Comparison of ENCODE assay signal across 12 cellular contexts in the genomic region with DNA sequence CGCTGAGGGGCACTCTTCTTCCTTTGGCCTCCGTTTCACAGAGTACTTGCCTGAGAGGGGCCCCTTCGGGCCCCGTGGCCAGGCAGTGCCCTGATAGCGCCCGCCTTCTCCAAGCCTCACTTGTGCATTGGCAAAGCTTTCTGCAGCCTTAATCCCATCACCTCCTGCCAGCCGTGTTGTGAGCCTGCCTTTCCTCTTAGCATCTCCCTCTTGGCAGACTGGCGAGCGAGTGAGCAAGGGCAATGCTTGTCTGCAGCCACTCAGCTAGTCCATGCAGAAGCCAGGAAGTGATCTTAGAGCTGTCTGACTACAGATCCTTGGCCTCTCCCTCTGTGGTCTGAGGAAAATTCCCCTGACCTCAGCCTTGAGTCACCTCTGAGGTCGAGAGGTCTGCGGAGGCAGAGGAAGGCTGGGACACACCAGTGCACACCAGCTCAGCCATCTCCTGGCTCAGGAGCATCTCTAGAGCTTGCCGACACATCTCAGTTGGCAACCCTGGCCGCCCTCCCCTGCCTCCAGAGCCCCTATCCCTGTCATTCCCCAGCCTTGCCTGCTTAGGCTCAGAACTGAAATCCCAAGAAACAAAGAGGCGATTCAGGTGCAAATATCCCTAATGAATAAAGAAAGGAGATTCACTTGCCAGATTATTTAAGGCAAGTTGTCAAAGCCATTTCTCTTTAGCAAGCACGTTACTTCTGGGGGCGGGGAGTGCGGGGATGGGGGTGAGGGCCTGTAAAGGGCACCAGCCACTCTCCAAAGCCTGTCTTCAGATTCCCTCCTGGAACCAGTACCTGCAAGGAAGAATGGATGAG.
DNase-seq lines count a peak whose midpoint lies in the region; ATAC-seq and TF ChIP-seq lines count a peak whose summit lies in the region.
"Had no signal": no experiment of that assay in that cellular context is flagged by ENCODE, and none has a peak within 500 bp of the region (broad histone marks: within the 10 kb centered on the region; RNA-seq: fewer than 3 reads in every experiment).

No MANE protein-coding gene starts in this region.

- H3K27ac ChIP-seq in HUES64 (ENCODE audit: low read depth, low read length): peak overlapping the region; percentile 52; the same call in 1 of the 2 replicates
- H3K27ac ChIP-seq in fibroblast of lung (ENCODE audit: insufficient read depth, low read length): no peak overlapping the region
- H3K27ac ChIP-seq in vagina: no peak overlapping the region
- H3K27ac ChIP-seq: dorsolateral prefrontal cortex, PC-9 had no signal

- no peaks in the 10 kb centered on the region for H3K9me3 ChIP-seq in HUES64 (ENCODE audit: insufficient read depth, low read depth, low read length)
- H3K9me3 ChIP-seq in fibroblast of lung (ENCODE audit: control insufficient read depth, insufficient read depth, low read depth, low read length): no peaks in the 10 kb centered on the region
- no peaks in the 10 kb centered on the region for H3K9me3 ChIP-seq in vagina

- H3K36me3 ChIP-seq in HUES64 (ENCODE audit: insufficient read depth, low read length): no peaks in the 10 kb centered on the region
- H3K36me3 ChIP-seq in fibroblast of lung (ENCODE audit: control insufficient read depth, insufficient read depth, low read length): no peaks in the 10 kb centered on the region
- no peaks in the 10 kb centered on the region for H3K36me3 ChIP-seq in vagina

- TF ChIP-seq CTCF in fibroblast of lung (conservative IDR thresholded peaks at IDR 0.05 in 1 of 2, IDR thresholded peaks at IDR 0.05 in 1 of 2; ENCODE audit: low read depth in 1 of 2, low read length in 2 of 2) (no peak), vagina (IDR thresholded peaks at IDR 0.05) (no peak)

- H3K27me3 ChIP-seq in HUES64 (ENCODE audit: insufficient read depth, low read length) (peaks cover 45% of the 10 kb centered on the region), fibroblast of lung (ENCODE audit: control insufficient read depth, insufficient read depth, low read length) (no peaks in the 10 kb centered on the region), vagina (no peaks in the 10 kb centered on the region)

- H3K4me3 ChIP-seq in HUES64 (ENCODE audit: low read length): peak overlapping the region; percentile 39
- H3K4me3 ChIP-seq in fibroblast of lung (replicated peaks in 1 of 4; ENCODE audit: control extremely low read depth in 1 of 4, insufficient read depth in 1 of 4, low read depth in 3 of 4, low read length in 4 of 4): no peak overlapping the region
- no peak overlapping the region for H3K4me3 ChIP-seq in vagina
- H3K4me3 ChIP-seq: dorsolateral prefrontal cortex, PC-9 had no signal

- WGBS in HUES64: 16% methylated on average over 14 of the region's 17 CpGs

- no peaks in the 10 kb centered on the region for H3K79me2 ChIP-seq in fibroblast of lung (ENCODE audit: control insufficient read depth, insufficient read depth, low read length)

- DNase-seq in activated CD4-positive, alpha-beta memory T cell treated with anti-CD3 and anti-CD28 coated beads for 36 hours: peak; percentile 18
- no peak for DNase-seq in activated CD4-positive, alpha-beta memory T cell treated with anti-CD3 and anti-CD28 coated beads, Interleukin-2, amount 10 ng/mL, durations not matched to agents 7 days and 5 days
- DNase-seq in fibroblast of lung (ENCODE audit: low read depth in 2 of 2) (peak; percentile 45 to 51), vagina (ENCODE audit: extremely low spot score in 2 of 2) (no peak)
- DNase-seq in effector CD4-positive, alpha-beta T cell: no peak
- DNase-seq: activated naive CD4-positive, alpha-beta T cell treated with anti-CD3 and anti-CD28 coated beads, Interleukin-2, amount 50 U/mL, for 16 hours; dorsolateral prefrontal cortex; NCI-H146; PC-9 had no signal

- ATAC-seq in stimulated activated memory B cell treated with anti-CD40 and anti-IgM and Interleukin-4, amounts not matched to agents 10 μg/mL and 1 μg/mL and 100 μg/mL, for 72 hours: peak; percentile 64
- no peak for ATAC-seq in HG02678 (IDR thresholded peaks at IDR 0.05; ENCODE audit: unreplicated experiment)

- TF ChIP-seq POLR2A in vagina (IDR thresholded peaks at IDR 0.05): no peak

- no peak overlapping the region for H3K27ac Mint-ChIP-seq in activated CD4-positive, alpha-beta memory T cell treated with anti-CD3 and anti-CD28 coated beads for 36 hours
- H3K27ac Mint-ChIP-seq in activated CD4-positive, alpha-beta memory T cell treated with anti-CD3 and anti-CD28 coated beads, Interleukin-2, amount 10 ng/mL, durations not matched to agents 7 days and 5 days: no peak overlapping the region
- H3K27ac Mint-ChIP-seq in stimulated activated memory B cell treated with anti-CD40 and anti-IgM and Interleukin-4, amounts not matched to agents 10 μg/mL and 1 μg/mL and 100 μg/mL, for 72 hours: no peak overlapping the region

- H3K4me1 ChIP-seq in HUES64 (ENCODE audit: insufficient read depth, low read length) (peaks cover 9% of the 10 kb centered on the region; the same call in 1 of the 2 replicates), fibroblast of lung (ENCODE audit: control insufficient read depth, extremely low read depth, insufficient read depth, low read length) (no peaks in the 10 kb centered on the region), vagina (no peaks in the 10 kb centered on the region)

- no peak overlapping the region for H2AFZ ChIP-seq in fibroblast of lung (ENCODE audit: low read length)
- H2AFZ ChIP-seq: PC-9 had no signal

- no peaks in the 10 kb centered on the region for H3K9me3 Mint-ChIP-seq in activated CD4-positive, alpha-beta memory T cell treated with anti-CD3 and anti-CD28 coated beads for 36 hours
- H3K9me3 Mint-ChIP-seq in activated CD4-positive, alpha-beta memory T cell treated with anti-CD3 and anti-CD28 coated beads, Interleukin-2, amount 10 ng/mL, durations not matched to agents 7 days and 5 days: no peaks in the 10 kb centered on the region
- H3K9me3 Mint-ChIP-seq in stimulated activated memory B cell treated with anti-CD40 and anti-IgM and Interleukin-4, amounts not matched to agents 10 μg/mL and 1 μg/mL and 100 μg/mL, for 72 hours: no peaks in the 10 kb centered on the region

- POLR2A ChIA-PET in activated CD4-positive, alpha-beta memory T cell treated with anti-CD3 and anti-CD28 coated beads for 36 hours (lab: Charles Lee): no interaction called here
- POLR2A ChIA-PET in activated CD4-positive, alpha-beta memory T cell treated with anti-CD3 and anti-CD28 coated beads, Interleukin-2, amount 10 ng/mL, durations not matched to agents 7 days and 5 days (lab: Charles Lee): no interaction called here

- no peaks in the 10 kb centered on the region for H3K27me3 Mint-ChIP-seq in activated CD4-positive, alpha-beta memory T cell treated with anti-CD3 and anti-CD28 coated beads for 36 hours
- H3K27me3 Mint-ChIP-seq in activated CD4-positive, alpha-beta memory T cell treated with anti-CD3 and anti-CD28 coated beads, Interleukin-2, amount 10 ng/mL, durations not matched to agents 7 days and 5 days: no peaks in the 10 kb centered on the region
- H3K27me3 Mint-ChIP-seq in stimulated activated memory B cell treated with anti-CD40 and anti-IgM and Interleukin-4, amounts not matched to agents 10 μg/mL and 1 μg/mL and 100 μg/mL, for 72 hours: peaks cover 11% of the 10 kb centered on the region

- CTCF ChIA-PET in activated CD4-positive, alpha-beta memory T cell treated with anti-CD3 and anti-CD28 coated beads for 36 hours (lab: Charles Lee): no interaction called here
- CTCF ChIA-PET in activated CD4-positive, alpha-beta memory T cell treated with anti-CD3 and anti-CD28 coated beads, Interleukin-2, amount 10 ng/mL, durations not matched to agents 7 days and 5 days (lab: Charles Lee): interaction anchor here (0.6 to 0.7 kb wide), 2 partner anchors 23 to 724 kb away, joined by 3 to 5 read pairs; no protein-coding TSS in a partner anchor

- intact Hi-C loops in activated CD4-positive, alpha-beta memory T cell treated with anti-CD3 and anti-CD28 coated beads for 36 hours (cut with micrococcal nuclease): no loop called here
- intact Hi-C loops in vagina (cut with DNase I): no loop called here

- no peaks in the 10 kb centered on the region for H3K4me1 Mint-ChIP-seq in activated CD4-positive, alpha-beta memory T cell treated with anti-CD3 and anti-CD28 coated beads for 36 hours (ENCODE audit: low read depth)
- H3K4me1 Mint-ChIP-seq in activated CD4-positive, alpha-beta memory T cell treated with anti-CD3 and anti-CD28 coated beads, Interleukin-2, amount 10 ng/mL, durations not matched to agents 7 days and 5 days: no peaks in the 10 kb centered on the region
- H3K4me1 Mint-ChIP-seq in stimulated activated memory B cell treated with anti-CD40 and anti-IgM and Interleukin-4, amounts not matched to agents 10 μg/mL and 1 μg/mL and 100 μg/mL, for 72 hours: no peaks in the 10 kb centered on the region

- H3K36me3 Mint-ChIP-seq in activated CD4-positive, alpha-beta memory T cell treated with anti-CD3 and anti-CD28 coated beads for 36 hours: no peaks in the 10 kb centered on the region
- H3K36me3 Mint-ChIP-seq in activated CD4-positive, alpha-beta memory T cell treated with anti-CD3 and anti-CD28 coated beads, Interleukin-2, amount 10 ng/mL, durations not matched to agents 7 days and 5 days (ENCODE audit: low read depth): no peaks in the 10 kb centered on the region
- no peaks in the 10 kb centered on the region for H3K36me3 Mint-ChIP-seq in stimulated activated memory B cell treated with anti-CD40 and anti-IgM and Interleukin-4, amounts not matched to agents 10 μg/mL and 1 μg/mL and 100 μg/mL, for 72 hours

- H4K20me1 ChIP-seq in fibroblast of lung (ENCODE audit: control insufficient read depth, extremely low read depth, insufficient read depth, low read length): no peaks in the 10 kb centered on the region

- H3K9ac ChIP-seq in HUES64 (ENCODE audit: low read depth, low read length) (no peak overlapping the region), fibroblast of lung (ENCODE audit: insufficient read depth, low read length) (no peak overlapping the region)

- no peak overlapping the region for H3K4me3 Mint-ChIP-seq in activated CD4-positive, alpha-beta memory T cell treated with anti-CD3 and anti-CD28 coated beads for 36 hours
- H3K4me3 Mint-ChIP-seq in activated CD4-positive, alpha-beta memory T cell treated with anti-CD3 and anti-CD28 coated beads, Interleukin-2, amount 10 ng/mL, durations not matched to agents 7 days and 5 days: no peak overlapping the region
- H3K4me3 Mint-ChIP-seq in stimulated activated memory B cell treated with anti-CD40 and anti-IgM and Interleukin-4, amounts not matched to agents 10 μg/mL and 1 μg/mL and 100 μg/mL, for 72 hours: no peak overlapping the region

- no peak overlapping the region for H3K4me2 ChIP-seq in fibroblast of lung (ENCODE audit: extremely low read depth, insufficient read depth, low read length)
- H3K4me2 ChIP-seq: PC-9 had no signal

Comparison
In these comparisons a context has a peak if more than half of its experiments do, and no peak if none do; other contexts are left out.
1. DNase-seq: peak in activated CD4-positive, alpha-beta memory T cell treated with anti-CD3 and anti-CD28 coated beads for 36 hours (single experiment) and fibroblast of lung (2 of 2); none in activated CD4-positive, alpha-beta memory T cell treated with anti-CD3 and anti-CD28 coated beads, Interleukin-2, amount 10 ng/mL, durations not matched to agents 7 days and 5 days (single experiment), effector CD4-positive, alpha-beta T cell (single experiment) and vagina (0 of 2).